ENCODE assay signal across 1 cellular context in genomic region chr3:124429129-124429815, GRCh38.
TF ChIP-seq lines count a peak whose summit lies in the region.

No MANE protein-coding gene starts in this region.

TF ChIP-seq in SK-N-SH, 30 proteins besides CTCF, POLR2A, EP300 and RAD21 (continued from another document):
- TF ChIP-seq RXRA (IDR thresholded peaks at IDR 0.05; ENCODE audit: borderline replicate concordance, low read depth), result peak; percentile 75; the same call in 1 of the 2 replicates
- TF ChIP-seq RCOR1 (IDR thresholded peaks at IDR 0.05; ENCODE audit: low read length), result peak; percentile 66; the same call in 1 of the 2 replicates
- TF ChIP-seq YY1 (IDR thresholded peaks at IDR 0.05; ENCODE audit: low read depth), result peak; percentile 26; the same call in 1 of the 2 replicates
- no peak for TF ChIP-seq EZH2phosphoT487 (IDR thresholded peaks at IDR 0.05; ENCODE audit: borderline replicate concordance, low read depth)
- peak; percentile 92 for TF ChIP-seq NFIC (IDR thresholded peaks at IDR 0.05; ENCODE audit: borderline replicate concordance)
- no peak for TF ChIP-seq SMC3 (IDR thresholded peaks at IDR 0.05; ENCODE audit: low read depth, low read length)
- peak; percentile 41; the same call in 1 of the 2 replicates for TF ChIP-seq USF1 (IDR thresholded peaks at IDR 0.05; ENCODE audit: borderline replicate concordance, low read depth)
- no peak for TF ChIP-seq RFX5 (IDR thresholded peaks at IDR 0.05; ENCODE audit: low read length)
